Comparison of ENCODE assay signal across 2 cellular contexts in the genomic region with DNA sequence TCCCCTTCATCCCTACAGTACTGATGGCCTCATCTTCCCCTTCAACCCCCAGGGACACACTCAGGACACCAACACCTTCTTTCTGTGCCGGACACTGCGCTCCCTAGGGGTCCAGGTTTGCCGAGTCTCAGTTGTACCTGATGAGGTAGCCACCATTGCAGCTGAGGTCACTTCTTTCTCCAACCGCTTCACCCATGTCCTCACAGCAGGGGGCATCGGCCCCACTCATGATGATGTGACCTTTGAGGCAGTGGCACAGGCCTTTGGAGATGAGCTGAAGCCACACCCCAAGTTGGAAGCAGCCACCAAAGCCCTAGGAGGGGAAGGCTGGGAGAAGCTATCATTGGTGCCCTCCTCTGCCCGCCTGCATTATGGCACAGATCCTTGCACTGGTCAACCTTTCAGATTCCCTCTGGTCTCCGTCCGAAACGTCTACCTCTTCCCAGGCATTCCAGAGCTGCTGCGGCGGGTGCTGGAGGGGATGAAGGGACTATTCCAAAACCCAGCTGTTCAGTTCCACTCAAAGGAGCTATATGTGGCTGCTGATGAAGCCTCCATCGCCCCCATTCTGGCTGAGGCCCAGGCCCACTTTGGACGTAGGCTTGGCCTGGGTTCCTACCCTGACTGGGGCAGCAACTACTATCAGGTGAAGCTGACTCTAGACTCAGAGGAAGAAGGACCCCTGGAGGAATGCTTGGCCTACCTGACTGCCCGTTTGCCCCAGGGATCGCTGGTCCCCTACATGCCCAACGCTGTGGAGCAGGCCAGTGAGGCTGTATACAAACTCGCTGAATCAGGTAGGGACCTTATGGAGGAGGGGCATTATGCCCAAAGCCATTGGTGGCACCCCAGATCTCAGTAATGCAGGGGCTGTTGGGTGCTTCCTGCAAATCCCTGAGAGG.
TF ChIP-seq lines count a peak whose summit lies in the region.

No MANE protein-coding gene starts in this region.

TF ChIP-seq in SK-N-SH, 30 proteins besides CTCF, POLR2A, EP300 and RAD21 (continued from another document):
- TF ChIP-seq USF1 (IDR thresholded peaks at IDR 0.05; ENCODE audit: borderline replicate concordance, low read depth): no peak
- no peak for TF ChIP-seq SIN3A (IDR thresholded peaks at IDR 0.05; ENCODE audit: borderline replicate concordance, low read depth, low read length)
- TF ChIP-seq ELF1 (IDR thresholded peaks at IDR 0.05): no peak
- TF ChIP-seq RFX5 (IDR thresholded peaks at IDR 0.05; ENCODE audit: low read length): no peak
- TF ChIP-seq PBX3 (IDR thresholded peaks at IDR 0.05): no peak

TF ChIP-seq in SK-N-SH treated with all-trans-retinoic acid at 6 μM for 48 hours, 23 proteins besides CTCF, POLR2A, EP300 and RAD21 (continued from another document):
- TF ChIP-seq, protein P1, sequence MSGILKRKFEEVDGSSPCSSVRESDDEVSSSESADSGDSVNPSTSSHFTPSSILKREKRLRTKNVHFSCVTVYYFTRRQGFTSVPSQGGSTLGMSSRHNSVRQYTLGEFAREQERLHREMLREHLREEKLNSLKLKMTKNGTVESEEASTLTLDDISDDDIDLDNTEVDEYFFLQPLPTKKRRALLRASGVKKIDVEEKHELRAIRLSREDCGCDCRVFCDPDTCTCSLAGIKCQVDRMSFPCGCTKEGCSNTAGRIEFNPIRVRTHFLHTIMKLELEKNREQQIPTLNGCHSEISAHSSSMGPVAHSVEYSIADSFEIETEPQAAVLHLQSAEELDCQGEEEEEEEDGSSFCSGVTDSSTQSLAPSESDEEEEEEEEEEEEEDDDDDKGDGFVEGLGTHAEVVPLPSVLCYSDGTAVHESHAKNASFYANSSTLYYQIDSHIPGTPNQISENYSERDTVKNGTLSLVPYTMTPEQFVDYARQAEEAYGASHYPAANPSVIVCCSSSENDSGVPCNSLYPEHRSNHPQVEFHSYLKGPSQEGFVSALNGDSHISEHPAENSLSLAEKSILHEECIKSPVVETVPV (CRISPR knock-in tag; IDR thresholded peaks at IDR 0.05): no peak
- TF ChIP-seq TSHZ2 (CRISPR knock-in tag; IDR thresholded peaks at IDR 0.05) (no peak), RARB (CRISPR knock-in tag; IDR thresholded peaks at IDR 0.05) (no peak), PPARA (CRISPR knock-in tag; IDR thresholded peaks at IDR 0.05; ENCODE audit: borderline replicate concordance) (no peak), ZNF565 (CRISPR knock-in tag; conservative IDR thresholded peaks at IDR 0.05; ENCODE audit: low read depth) (no peak), BACH2 (CRISPR knock-in tag; IDR thresholded peaks at IDR 0.05; ENCODE audit: borderline replicate concordance) (no peak), ESRRG (CRISPR knock-in tag; IDR thresholded peaks at IDR 0.05) (no peak), TCF4 (CRISPR knock-in tag; IDR thresholded peaks at IDR 0.05; ENCODE audit: borderline replicate concordance) (no peak), CSDC2 (CRISPR knock-in tag; IDR thresholded peaks at IDR 0.05) (no peak), ZFP3 (CRISPR knock-in tag; IDR thresholded peaks at IDR 0.05) (no peak), GLIS3 (CRISPR knock-in tag; IDR thresholded peaks at IDR 0.05) (no peak), ARNTL (CRISPR knock-in tag; IDR thresholded peaks at IDR 0.05; ENCODE audit: borderline replicate concordance, low read depth) (no peak), ZNF8 (CRISPR knock-in tag; IDR thresholded peaks at IDR 0.05) (no peak), ZC3H10 (CRISPR knock-in tag; IDR thresholded peaks at IDR 0.05) (no peak), OSR1 (CRISPR knock-in tag; IDR thresholded peaks at IDR 0.05) (no peak), TOX (CRISPR knock-in tag; IDR thresholded peaks at IDR 0.05; ENCODE audit: borderline replicate concordance) (no peak)
- TF ChIP-seq, protein P2, sequence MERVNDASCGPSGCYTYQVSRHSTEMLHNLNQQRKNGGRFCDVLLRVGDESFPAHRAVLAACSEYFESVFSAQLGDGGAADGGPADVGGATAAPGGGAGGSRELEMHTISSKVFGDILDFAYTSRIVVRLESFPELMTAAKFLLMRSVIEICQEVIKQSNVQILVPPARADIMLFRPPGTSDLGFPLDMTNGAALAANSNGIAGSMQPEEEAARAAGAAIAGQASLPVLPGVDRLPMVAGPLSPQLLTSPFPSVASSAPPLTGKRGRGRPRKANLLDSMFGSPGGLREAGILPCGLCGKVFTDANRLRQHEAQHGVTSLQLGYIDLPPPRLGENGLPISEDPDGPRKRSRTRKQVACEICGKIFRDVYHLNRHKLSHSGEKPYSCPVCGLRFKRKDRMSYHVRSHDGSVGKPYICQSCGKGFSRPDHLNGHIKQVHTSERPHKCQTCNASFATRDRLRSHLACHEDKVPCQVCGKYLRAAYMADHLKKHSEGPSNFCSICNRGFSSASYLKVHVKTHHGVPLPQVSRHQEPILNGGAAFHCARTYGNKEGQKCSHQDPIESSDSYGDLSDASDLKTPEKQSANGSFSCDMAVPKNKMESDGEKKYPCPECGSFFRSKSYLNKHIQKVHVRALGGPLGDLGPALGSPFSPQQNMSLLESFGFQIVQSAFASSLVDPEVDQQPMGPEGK (CRISPR knock-in tag; IDR thresholded peaks at IDR 0.05; ENCODE audit: borderline replicate concordance): no peak
- TF ChIP-seq, protein P3, sequence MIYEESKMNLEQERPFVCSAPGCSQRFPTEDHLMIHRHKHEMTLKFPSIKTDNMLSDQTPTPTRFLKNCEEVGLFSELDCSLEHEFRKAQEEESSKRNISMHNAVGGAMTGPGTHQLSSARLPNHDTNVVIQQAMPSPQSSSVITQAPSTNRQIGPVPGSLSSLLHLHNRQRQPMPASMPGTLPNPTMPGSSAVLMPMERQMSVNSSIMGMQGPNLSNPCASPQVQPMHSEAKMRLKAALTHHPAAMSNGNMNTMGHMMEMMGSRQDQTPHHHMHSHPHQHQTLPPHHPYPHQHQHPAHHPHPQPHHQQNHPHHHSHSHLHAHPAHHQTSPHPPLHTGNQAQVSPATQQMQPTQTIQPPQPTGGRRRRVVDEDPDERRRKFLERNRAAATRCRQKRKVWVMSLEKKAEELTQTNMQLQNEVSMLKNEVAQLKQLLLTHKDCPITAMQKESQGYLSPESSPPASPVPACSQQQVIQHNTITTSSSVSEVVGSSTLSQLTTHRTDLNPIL (CRISPR knock-in tag; IDR thresholded peaks at IDR 0.05; ENCODE audit: low read depth): no peak
